Comparison of ENCODE assay signal across 12 cellular contexts in genomic region chr16:85562102-85562786, GRCh38. TPM values are rescaled to one million over a fixed set of nuclear protein-coding genes. Genes with fewer than 3 reads are reported as not detected.
DNase-seq lines count a peak whose midpoint lies in the region; ATAC-seq and TF ChIP-seq lines count a peak whose summit lies in the region.
"Had no signal": no experiment of that assay in that cellular context is flagged by ENCODE, and none has a peak within 500 bp of the region (broad histone marks: within the 10 kb centered on the region; RNA-seq: fewer than 3 reads in every experiment).

No MANE protein-coding gene starts in this region.

- TF ChIP-seq CTCF in left ventricle myocardium inferior (IDR thresholded peaks at IDR 0.05; ENCODE audit: borderline replicate concordance) (no peak), WTC11 (IDR thresholded peaks at IDR 0.05) (no peak), upper lobe of left lung (IDR thresholded peaks at IDR 0.05) (no peak), prostate gland (IDR thresholded peaks at IDR 0.05) (no peak), GM13976 (IDR thresholded peaks at IDR 0.05; ENCODE audit: borderline replicate concordance, control extremely low read depth, extremely low read depth, insufficient read depth, missing control alignments) (no peak)

- no peaks in the 10 kb centered on the region for H3K27me3 ChIP-seq in left ventricle myocardium inferior (ENCODE audit: low read depth)
- no peaks in the 10 kb centered on the region for H3K27me3 ChIP-seq in upper lobe of left lung
- H3K27me3 ChIP-seq in prostate gland (replicated peaks; ENCODE audit: insufficient read depth) = no peaks in the 10 kb centered on the region

- 69 to 77% methylated on average over 19 of the region's 19 CpGs for WGBS in upper lobe of left lung, 2 donors
- WGBS in prostate gland = 82% methylated on average over 19 of the region's 19 CpGs

- no peaks in the 10 kb centered on the region for H3K36me3 Mint-ChIP-seq in WTC11
- H3K36me3 Mint-ChIP-seq in natural killer cell treated with Interleukin-12 subunit alpha and Interleukin-12 subunit beta and Interleukin-15 and Interleukin-18, amount 100 ng/mL, for 72 hours = no peaks in the 10 kb centered on the region
- no peaks in the 10 kb centered on the region for H3K36me3 Mint-ChIP-seq in activated CD4-positive, alpha-beta memory T cell treated with anti-CD3 and anti-CD28 coated beads for 36 hours

- H3K4me1 Mint-ChIP-seq in WTC11 = peaks cover 83% of the 10 kb centered on the region
- peaks cover 74 to 81% of the 10 kb centered on the region in 2 donors for H3K4me1 Mint-ChIP-seq in natural killer cell treated with Interleukin-12 subunit alpha and Interleukin-12 subunit beta and Interleukin-15 and Interleukin-18, amount 100 ng/mL, for 72 hours (ENCODE audit: low read depth in 2 of 2)
- H3K4me1 Mint-ChIP-seq in activated CD4-positive, alpha-beta memory T cell treated with anti-CD3 and anti-CD28 coated beads for 36 hours (ENCODE audit: low read depth) = peaks cover 45% of the 10 kb centered on the region

- H3K36me3 ChIP-seq in left ventricle myocardium inferior (no peaks in the 10 kb centered on the region), upper lobe of left lung (no peaks in the 10 kb centered on the region), prostate gland (no peaks in the 10 kb centered on the region)

- intact Hi-C loops in left ventricle myocardium inferior (cut with micrococcal nuclease) (no loop called here), Right ventricle myocardium superior (cut with DNase I) (loop anchor here (5.0 kb wide), 1 partner anchor 50 kb away; the partner anchor contains the start of gene GSE1), prostate gland (cut with DNase I) (no loop called here)
- intact Hi-C loops in activated CD4-positive, alpha-beta memory T cell treated with anti-CD3 and anti-CD28 coated beads for 36 hours (cut with micrococcal nuclease) = no loop called here

- H3K4me3 ChIP-seq in left ventricle myocardium inferior = no peak overlapping the region
- H3K4me3 ChIP-seq in upper lobe of left lung = no peak overlapping the region
- no peak overlapping the region for H3K4me3 ChIP-seq in prostate gland

- no peak for TF ChIP-seq POLR2A in upper lobe of left lung (IDR thresholded peaks at IDR 0.05)
- TF ChIP-seq POLR2A in prostate gland (IDR thresholded peaks at IDR 0.05) = no peak

- no peak for TF ChIP-seq EP300 in upper lobe of left lung (IDR thresholded peaks at IDR 0.05)

- DNase-seq in left ventricle myocardium inferior (no peak), Right ventricle myocardium superior (no peak), WTC11 (ENCODE audit: low spot score) (no peak), upper lobe of left lung (no peak), prostate gland (ENCODE audit: low spot score) (no peak), GM13976 (ENCODE audit: low spot score) (no peak)
- DNase-seq in natural killer cell treated with Interleukin-12 subunit alpha and Interleukin-12 subunit beta and Interleukin-15 and Interleukin-18, amount 100 ng/mL, for 72 hours (ENCODE audit: low spot score) = no peak
- no peak for DNase-seq in activated CD4-positive, alpha-beta memory T cell treated with anti-CD3 and anti-CD28 coated beads for 36 hours
- DNase-seq: activated CD4-positive, CD25-positive, alpha-beta regulatory T cell treated with anti-CD3 and anti-CD28 coated beads, Interleukin-2, amount 50 U/mL, for 72 hours; activated T-cell treated with anti-CD3 and anti-CD28 coated beads, Interleukin-2, amount 50 U/mL, for 72 hours; hypothalamus; SK-N-SH had no signal

- POLR2A ChIA-PET in WTC11 (lab: Charles Lee) = interaction anchor here (1.7 kb wide), 1 partner anchor 21 kb away, joined by 9 read pairs; no protein-coding TSS in a partner anchor
- POLR2A ChIA-PET in activated CD4-positive, alpha-beta memory T cell treated with anti-CD3 and anti-CD28 coated beads for 36 hours (lab: Charles Lee) = interaction anchor here (2.5 kb wide), 1 partner anchor 8 kb away, joined by 20 read pairs; no protein-coding TSS in a partner anchor

- ATAC-seq in Right ventricle myocardium superior (ENCODE audit: poor library complexity) (no peak), WTC11 (no peak), upper lobe of left lung (ENCODE audit: low FRiP score in 2 of 2) (no peak)
- ATAC-seq in natural killer cell treated with Interleukin-12 subunit alpha and Interleukin-12 subunit beta and Interleukin-15 and Interleukin-18, amount 100 ng/mL, for 72 hours = no peak
- ATAC-seq: activated T-cell treated with anti-CD3 and anti-CD28 coated beads, Interleukin-2, amount 50 U/mL, for 72 hours had no signal

- CTCF ChIA-PET in WTC11 (lab: Charles Lee) = interaction anchor here (0.9 to 7.9 kb wide), 10 partner anchors 10 to 81 kb away, joined by 3 to 60 read pairs (median 6); no protein-coding TSS in a partner anchor
- CTCF ChIA-PET in activated CD4-positive, alpha-beta memory T cell treated with anti-CD3 and anti-CD28 coated beads for 36 hours (lab: Charles Lee) = interaction anchor here (0.8 to 2.7 kb wide), 6 partner anchors 9 to 156 kb away, joined by 3 to 15 read pairs (median 4); no protein-coding TSS in a partner anchor

- H3K27me3 Mint-ChIP-seq in WTC11 (ENCODE audit: low read depth) = no peaks in the 10 kb centered on the region
- no peaks in the 10 kb centered on the region for H3K27me3 Mint-ChIP-seq in natural killer cell treated with Interleukin-12 subunit alpha and Interleukin-12 subunit beta and Interleukin-15 and Interleukin-18, amount 100 ng/mL, for 72 hours
- no peaks in the 10 kb centered on the region for H3K27me3 Mint-ChIP-seq in activated CD4-positive, alpha-beta memory T cell treated with anti-CD3 and anti-CD28 coated beads for 36 hours

- H3K9me3 Mint-ChIP-seq in WTC11 = no peaks in the 10 kb centered on the region
- no peaks in the 10 kb centered on the region for H3K9me3 Mint-ChIP-seq in natural killer cell treated with Interleukin-12 subunit alpha and Interleukin-12 subunit beta and Interleukin-15 and Interleukin-18, amount 100 ng/mL, for 72 hours
- no peaks in the 10 kb centered on the region for H3K9me3 Mint-ChIP-seq in activated CD4-positive, alpha-beta memory T cell treated with anti-CD3 and anti-CD28 coated beads for 36 hours
- H3K9me3 Mint-ChIP-seq: activated T-cell treated with anti-CD3 and anti-CD28 coated beads, Interleukin-2, amount 50 U/mL, for 72 hours had no signal

- H3K9me3 ChIP-seq in left ventricle myocardium inferior (replicated peaks) = no peaks in the 10 kb centered on the region
- H3K9me3 ChIP-seq in upper lobe of left lung = no peaks in the 10 kb centered on the region
- H3K9me3 ChIP-seq in prostate gland = no peaks in the 10 kb centered on the region
- H3K9me3 ChIP-seq: SK-N-SH had no signal

- in situ Hi-C loops in GM13976 (cut with MboI; ENCODE audit: low sequenced_read_pairs, unreplicated experiment) = no loop called here

- H3K27ac Mint-ChIP-seq in WTC11 = peak overlapping the region; percentile 54
- H3K27ac Mint-ChIP-seq in natural killer cell treated with Interleukin-12 subunit alpha and Interleukin-12 subunit beta and Interleukin-15 and Interleukin-18, amount 100 ng/mL, for 72 hours = peak overlapping the region; percentile 41 to 99
- H3K27ac Mint-ChIP-seq in activated CD4-positive, alpha-beta memory T cell treated with anti-CD3 and anti-CD28 coated beads for 36 hours = no peak overlapping the region
- H3K27ac Mint-ChIP-seq: activated T-cell treated with anti-CD3 and anti-CD28 coated beads, Interleukin-2, amount 50 U/mL, for 72 hours had no signal

- no peak overlapping the region for H3K4me3 Mint-ChIP-seq in WTC11
- no peak overlapping the region for H3K4me3 Mint-ChIP-seq in natural killer cell treated with Interleukin-12 subunit alpha and Interleukin-12 subunit beta and Interleukin-15 and Interleukin-18, amount 100 ng/mL, for 72 hours
- no peak overlapping the region for H3K4me3 Mint-ChIP-seq in activated CD4-positive, alpha-beta memory T cell treated with anti-CD3 and anti-CD28 coated beads for 36 hours
- H3K4me3 Mint-ChIP-seq: activated T-cell treated with anti-CD3 and anti-CD28 coated beads, Interleukin-2, amount 50 U/mL, for 72 hours had no signal

- H3K27ac ChIP-seq in left ventricle myocardium inferior (replicated peaks) (peak overlapping the region; percentile 48), upper lobe of left lung (peak overlapping the region; percentile 38 to 86 (median 82)), prostate gland (no peak overlapping the region)

- H3K4me1 ChIP-seq in left ventricle myocardium inferior = peaks cover 64% of the 10 kb centered on the region
- H3K4me1 ChIP-seq in upper lobe of left lung = peaks cover 91 to 100% (median 93%) of the 10 kb centered on the region in 4 donors
- H3K4me1 ChIP-seq in prostate gland (replicated peaks) = peaks cover 14% of the 10 kb centered on the region

TF ChIP-seq in WTC11, 78 proteins besides CTCF, POLR2A, EP300 and RAD21 (continues in another document):
- TF ChIP-seq ELF4 (CRISPR knock-in tag; IDR thresholded peaks at IDR 0.05; ENCODE audit: low read depth) (no peak), NFYB (CRISPR knock-in tag; conservative IDR thresholded peaks at IDR 0.05; ENCODE audit: low read depth) (no peak), ESRRA (CRISPR knock-in tag; IDR thresholded peaks at IDR 0.05; ENCODE audit: borderline replicate concordance) (no peak), NFE2L1 (CRISPR knock-in tag; IDR thresholded peaks at IDR 0.05) (no peak), ZNF121 (CRISPR knock-in tag; IDR thresholded peaks at IDR 0.05) (no peak), ZNF512 (CRISPR knock-in tag; IDR thresholded peaks at IDR 0.05; ENCODE audit: borderline replicate concordance) (no peak), RELA (CRISPR knock-in tag; IDR thresholded peaks at IDR 0.05; ENCODE audit: borderline replicate concordance) (no peak)

RNA-seq across cellular contexts. Expression of gene GSE1, which starts 50.9 kb away (rescaled TPM):
- total RNA-seq in left ventricle myocardium inferior (34.2 TPM), Right ventricle myocardium superior (30.3 TPM), WTC11 (2021) (91.0 to 124 TPM (median 93.8 TPM) in 3 replicates), upper lobe of left lung (100 to 1,000 TPM in 2 of 6 donors, 10 to 100 TPM in 4; 80.2 to 332 (median 90.8) TPM), prostate gland (100 to 1,000 TPM in 1 of 2 donors, 10 to 100 TPM in 1; 41.4 to 146 TPM)
- 100 to 1,000 TPM in 1 of 2 donors, 10 to 100 TPM in 1; 84.9 to 146 TPM for total RNA-seq in natural killer cell treated with Interleukin-12 subunit alpha and Interleukin-12 subunit beta and Interleukin-15 and Interleukin-18, amount 100 ng/mL, for 72 hours
- 10 to 100 TPM; 15.3 to 16.0 TPM for total RNA-seq in activated CD4-positive, alpha-beta memory T cell treated with anti-CD3 and anti-CD28 coated beads for 36 hours

Comparison
In these comparisons a context has a peak if more than half of its experiments do, and no peak if none do; other contexts are left out.
1. H3K27ac ChIP-seq: peak in left ventricle myocardium inferior (single experiment) and upper lobe of left lung (4 of 4); none in prostate gland (0 of 2).